27 cellular contexts compared by ENCODE assay signal in genomic region chr4:146776691-146777090, GRCh38.
"Had no signal": no experiment of that assay in that cellular context is flagged by ENCODE, and none has a peak within 500 bp of the region (broad histone marks: within the 10 kb centered on the region; RNA-seq: fewer than 3 reads in every experiment).

No MANE protein-coding gene starts in this region.

- ATAC-seq: activated CD8-positive, alpha-beta T cell treated with anti-CD3 and anti-CD28 coated beads for 36 hours; activated T-cell treated with anti-CD3 and anti-CD28 coated beads, Interleukin-2, amount 50 U/mL, for 72 hours; activated T-helper 17 cell treated with anti-CD3 and anti-CD28 coated beads, Interleukin-2, amount 50 U/mL, for 72 hours; PC-3 had no signal

- H3K9me3 ChIP-seq: Peyer's patch, SJCRH30 had no signal

- H3K4me1 ChIP-seq: Peyer's patch, SJCRH30 had no signal

- DNase-seq: activated CD4-positive, alpha-beta T cell treated with anti-CD3 and anti-CD28 coated beads, Interleukin-2, amount 10 ng/mL, durations not matched to agents 24 days and 14 days; activated CD4-positive, alpha-beta T cell treated with anti-CD3 and anti-CD28 coated beads, Interleukin-2, amount 50 U/mL, for 4 hours; activated CD8-positive, alpha-beta T cell treated with anti-CD3 and anti-CD28 coated beads for 36 hours; activated effector memory CD4-positive, alpha-beta T cell treated with anti-CD3 and anti-CD28 coated beads, Interleukin-2, amount 50 U/mL, for 16 hours; activated naive CD4-positive, alpha-beta T cell; activated naive CD8-positive, alpha-beta T cell treated with anti-CD3 and anti-CD28 coated beads, Interleukin-2, amount 10 ng/mL, durations not matched to agents 7 days and 5 days; activated T-cell treated with anti-CD3 and anti-CD28 coated beads, Interleukin-2, amount 50 U/mL, for 1 hour; activated T-cell treated with anti-CD3 and anti-CD28 coated beads, Interleukin-2, amount 50 U/mL, for 72 hours; amygdala; Karpas-422; KBM-7; NCI-H1105 treated with DMSO at 0.1 percent for 48 hours; NCI-H1436 treated with DMSO at 0.1 percent for 48 hours; NCI-H1694 treated with DMSO at 0.1 percent for 48 hours; NCI-H2029; NCI-H345; NCI-H524 treated with DMSO at 0.1 percent for 48 hours; NCI-H748 treated with DMSO at 0.1 percent for 48 hours; NK-92 treated with Interleukin-12 subunit alpha and Interleukin-12 subunit beta, amount 100 ng/mL, for 24 hours; PC-3; RPMI8226; SHP77; SJCRH30; T1000 had no signal

- H3K36me3 ChIP-seq: Peyer's patch, SJCRH30 had no signal

- H3K27ac ChIP-seq: Peyer's patch, SJCRH30, SK-N-MC had no signal

- H3K4me3 ChIP-seq: Peyer's patch, SJCRH30, SK-N-MC had no signal

- H3K27me3 ChIP-seq: Peyer's patch, SJCRH30 had no signal
